8 cellular contexts compared by ENCODE assay signal in the genomic region with DNA sequence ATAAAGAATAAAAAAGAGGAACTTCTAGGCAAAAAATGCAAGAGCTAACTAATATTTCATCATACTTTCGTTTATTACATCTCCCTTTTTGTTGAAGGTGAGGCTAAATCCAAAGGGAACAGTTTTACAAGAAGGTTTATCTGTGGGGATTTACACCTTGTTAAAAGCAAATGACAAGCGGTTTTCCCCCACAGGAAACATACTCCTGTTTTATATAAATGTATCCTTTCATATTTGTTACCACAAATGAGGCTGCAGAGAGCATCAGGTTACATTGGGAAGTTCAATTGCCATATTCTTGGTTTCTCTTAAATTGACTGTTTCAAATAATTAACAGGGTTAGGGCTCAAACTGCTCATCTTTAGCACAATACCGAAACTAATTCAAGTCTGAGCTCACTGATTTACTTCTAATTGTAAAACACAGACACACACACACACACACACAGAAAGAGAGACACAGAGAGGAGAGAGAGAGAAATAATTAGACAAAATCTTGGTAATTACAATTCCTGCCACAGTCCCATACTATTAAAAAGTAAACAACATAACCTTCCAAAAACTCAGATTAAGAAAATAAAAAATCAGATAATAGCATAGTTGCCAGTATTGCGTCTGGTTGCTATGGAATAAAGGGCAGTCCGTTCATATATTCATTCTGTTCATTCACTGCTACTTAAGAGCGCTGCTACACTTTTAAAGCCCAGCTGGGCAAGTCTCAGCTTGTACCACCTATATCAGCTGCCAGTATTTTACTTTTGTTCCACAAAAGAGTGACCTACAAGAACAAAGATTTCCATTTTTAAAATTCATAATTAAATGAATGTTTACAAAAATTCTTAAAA. TPM values are rescaled to one million over a fixed set of nuclear protein-coding genes. Genes with fewer than 3 reads are reported as not detected.
DNase-seq lines count a peak whose midpoint lies in the region; ATAC-seq and TF ChIP-seq lines count a peak whose summit lies in the region.

No MANE protein-coding gene starts in this region.

- H3K27me3 ChIP-seq in endodermal cell (ENCODE audit: control insufficient read depth, insufficient read depth, low read length, poor library complexity, severe bottlenecking) = no peaks in the 10 kb centered on the region
- H3K27me3 ChIP-seq in spleen (replicated peaks in 1 of 7) = no peaks in the 10 kb centered on the region

- H3K36me3 ChIP-seq in endodermal cell (ENCODE audit: control insufficient read depth, insufficient read depth, low read length) = no peaks in the 10 kb centered on the region
- H3K36me3 ChIP-seq in spleen = no peaks in the 10 kb centered on the region

- peak; percentile 62 for ATAC-seq in HG03159 (IDR thresholded peaks at IDR 0.05; ENCODE audit: unreplicated experiment)
- ATAC-seq in GM18505 (IDR thresholded peaks at IDR 0.05; ENCODE audit: unreplicated experiment) = no peak

- H3K4me1 ChIP-seq in endodermal cell (ENCODE audit: control insufficient read depth, insufficient read depth, low read length) (no peaks in the 10 kb centered on the region), spleen (peaks cover 0 to 65% (median 25%) of the 10 kb centered on the region in 6 donors)

- H3K4me1 Mint-ChIP-seq in activated CD4-positive, alpha-beta T cell treated with anti-CD3 and anti-CD28 coated beads, Interleukin-2, amount 10 ng/mL, durations not matched to agents 24 days and 14 days = peaks cover 27% of the 10 kb centered on the region
- peaks cover 22% of the 10 kb centered on the region for H3K4me1 Mint-ChIP-seq in endodermal cell

- H3K27ac Mint-ChIP-seq in activated CD4-positive, alpha-beta T cell treated with anti-CD3 and anti-CD28 coated beads, Interleukin-2, amount 10 ng/mL, durations not matched to agents 24 days and 14 days = peak overlapping the region; percentile 48
- peak overlapping the region; percentile 19 for H3K27ac Mint-ChIP-seq in endodermal cell

- WGBS in endodermal cell (ENCODE audit: insufficient coverage in 1 of 2, insufficient read length in 1 of 2), 2 experiments = 80 to 90% methylated on average over 2 to 6 of the region's 6 CpGs
- WGBS in spleen, 5 donors = 55 to 75% (median 61%) methylated on average over 6 of the region's 6 CpGs

- peak overlapping the region; percentile 36 for H3K4me3 Mint-ChIP-seq in activated CD4-positive, alpha-beta T cell treated with anti-CD3 and anti-CD28 coated beads, Interleukin-2, amount 10 ng/mL, durations not matched to agents 24 days and 14 days
- no peak overlapping the region for H3K4me3 Mint-ChIP-seq in endodermal cell

- TF ChIP-seq CTCF in endodermal cell (conservative IDR thresholded peaks at IDR 0.05) (no peak), spleen (IDR thresholded peaks at IDR 0.05 in 8 of 11, conservative IDR thresholded peaks at IDR 0.05 in 3 of 11) (no peak), GM13977 (IDR thresholded peaks at IDR 0.05; ENCODE audit: extremely low read depth, insufficient read depth, missing control alignments) (no peak)

- in situ Hi-C loops in GM13977 (cut with MboI; ENCODE audit: low pct_unique_long_range_greater_than_20kb, low sequenced_read_pairs, unreplicated experiment) = no loop called here

- no peaks in the 10 kb centered on the region for H3K9me3 ChIP-seq in endodermal cell (ENCODE audit: control insufficient read depth, low read length)
- H3K9me3 ChIP-seq in spleen = no peaks in the 10 kb centered on the region

- no peak overlapping the region for H3K9ac ChIP-seq in endodermal cell (ENCODE audit: extremely low read depth, low read length, poor library complexity, severe bottlenecking)

- no peaks in the 10 kb centered on the region for H3K27me3 Mint-ChIP-seq in activated CD4-positive, alpha-beta T cell treated with anti-CD3 and anti-CD28 coated beads, Interleukin-2, amount 10 ng/mL, durations not matched to agents 24 days and 14 days
- H3K27me3 Mint-ChIP-seq in endodermal cell (ENCODE audit: insufficient read depth) = no peaks in the 10 kb centered on the region

- DNase-seq in activated CD4-positive, alpha-beta T cell treated with anti-CD3 and anti-CD28 coated beads, Interleukin-2, amount 10 ng/mL, durations not matched to agents 24 days and 14 days = no peak
- DNase-seq in activated CD4-positive, alpha-beta T cell treated with anti-CD3 and anti-CD28 coated beads for 4 hours = no peak
- peak; percentile 96 for DNase-seq in NCI-H69 (lab: John Stamatoyannopoulos, UW)
- DNase-seq in endodermal cell = no peak
- no peak for DNase-seq in spleen
- DNase-seq in GM13977 (ENCODE audit: low spot score) = no peak

- H3K9me3 Mint-ChIP-seq in activated CD4-positive, alpha-beta T cell treated with anti-CD3 and anti-CD28 coated beads, Interleukin-2, amount 10 ng/mL, durations not matched to agents 24 days and 14 days = no peaks in the 10 kb centered on the region
- H3K9me3 Mint-ChIP-seq in endodermal cell = no peaks in the 10 kb centered on the region

- peaks cover 10% of the 10 kb centered on the region for H3K36me3 Mint-ChIP-seq in activated CD4-positive, alpha-beta T cell treated with anti-CD3 and anti-CD28 coated beads, Interleukin-2, amount 10 ng/mL, durations not matched to agents 24 days and 14 days (ENCODE audit: low read depth)
- no peaks in the 10 kb centered on the region for H3K36me3 Mint-ChIP-seq in endodermal cell (ENCODE audit: low read depth)

- intact Hi-C loops in activated CD4-positive, alpha-beta T cell treated with anti-CD3 and anti-CD28 coated beads, Interleukin-2, amount 10 ng/mL, durations not matched to agents 24 days and 14 days (cut with micrococcal nuclease) = no loop called here
- intact Hi-C loops in spleen (cut with DNase I; ENCODE audit: low total_unique reads) = no loop called here

- H3K4me3 ChIP-seq in endodermal cell (ENCODE audit: low read length) (no peak overlapping the region), spleen (peak overlapping the region in 3 of 8 donors; percentile 1 to 45 (median 12))

- H3K27ac ChIP-seq in endodermal cell (ENCODE audit: low read depth, low read length) = peak overlapping the region; percentile 88
- peak overlapping the region in 7 of 8 donors; percentile 33 to 81 (median 72) for H3K27ac ChIP-seq in spleen

- TF ChIP-seq POLR2A in spleen (IDR thresholded peaks at IDR 0.05) = no peak
- TF ChIP-seq POLR2A in GM18505 (IDR thresholded peaks at IDR 0.05; ENCODE audit: borderline replicate concordance, extremely low read depth, insufficient read depth, insufficient read length) = no peak

RNA-seq across cellular contexts. Expression of a gene that starts 17.0 kb away (rescaled TPM):
- total RNA-seq in activated CD4-positive, alpha-beta T cell treated with anti-CD3 and anti-CD28 coated beads, Interleukin-2, amount 10 ng/mL, durations not matched to agents 24 days and 14 days = 11.6 and 12.8 TPM in 2 replicates
- 10 to 100 TPM; 27.5 to 28.2 TPM for total RNA-seq in endodermal cell
- polyA plus RNA-seq in endodermal cell (2013, experiment 1 of 2) = 29.5 TPM
- polyA plus RNA-seq in endodermal cell (2013, experiment 2 of 2) = 30.1 TPM
- total RNA-seq in spleen = 10 to 100 TPM; 16.9 to 25.9 (median 22.3) TPM
- polyA plus RNA-seq in spleen = 1 to 10 TPM; 2.5 to 3.0 (median 2.7) TPM
